9 cellular contexts compared by ENCODE assay signal in the genomic region with DNA sequence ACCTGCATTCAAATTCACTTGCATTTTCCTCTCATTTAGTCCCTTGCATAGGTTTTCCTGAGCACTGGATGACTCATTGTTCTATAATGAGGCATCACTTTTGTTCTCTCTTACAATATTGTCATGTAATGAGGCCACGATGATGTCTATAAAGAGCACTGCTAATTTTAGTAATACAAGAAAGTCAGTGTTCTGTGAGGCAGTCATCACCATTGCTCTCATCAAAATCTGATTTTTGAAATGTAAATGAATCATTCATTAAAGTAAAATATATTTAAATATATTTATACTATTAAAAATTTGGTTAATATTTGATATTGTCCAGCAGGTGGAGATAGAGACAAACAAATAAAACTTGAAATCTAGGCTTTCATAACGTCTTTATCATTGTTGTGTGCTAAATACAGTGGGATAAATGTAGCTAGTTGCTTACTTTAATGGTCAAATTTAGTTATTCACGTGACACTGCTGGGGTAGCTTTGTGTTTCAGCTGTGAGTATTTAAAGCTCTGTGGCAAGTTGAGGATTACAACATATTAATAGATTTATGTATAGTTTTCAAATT. TPM values are rescaled to one million over a fixed set of nuclear protein-coding genes. Genes with fewer than 3 reads are reported as not detected.
A peak's percentile ranks its signal among the peaks of the same experiment; 100 is the strongest.
DNase-seq lines count a peak whose midpoint lies in the region; ATAC-seq, FAIRE-seq and TF ChIP-seq lines count a peak whose summit lies in the region.
"Had no signal": no experiment of that assay in that cellular context is flagged by ENCODE, and none has a peak within 500 bp of the region (broad histone marks: within the 10 kb centered on the region; RNA-seq: fewer than 3 reads in every experiment).

No MANE protein-coding gene starts in this region.

- no peak overlapping the region for H3K4me2 ChIP-seq in A549

- H3K9me3 ChIP-seq in A549: no peaks in the 10 kb centered on the region

- DNase-seq in A549 (ENCODE audit: low read depth in 1 of 2, low spot score in 1 of 2) (peak in 1 of 2 experiments; percentile 13), GM04504 (ENCODE audit: low read depth) (peak; percentile 12), MV-4-11 (lab: John Stamatoyannopoulos, UW) (peak; percentile 36), kidney tubule cell (ENCODE audit: low spot score) (peak; percentile 59), mesenteric fat pad (ENCODE audit: low spot score) (no peak), lower leg skin (ENCODE audit: low spot score in 2 of 2) (no peak)
- no peak for DNase-seq in activated CD4-positive, alpha-beta T cell treated with anti-CD3 and anti-CD28 coated beads, Interleukin-2, amount 50 U/mL, for 1 hour

- no peaks in the 10 kb centered on the region for H3K36me3 Mint-ChIP-seq in brain
- H3K36me3 Mint-ChIP-seq: activated naive CD8-positive, alpha-beta T cell had no signal

- WGBS in A549 (ENCODE audit: missing lambda C conversion rate): 13% methylated on average over 3 of the region's 3 CpGs
- 14 to 16% methylated on average over 3 of the region's 3 CpGs for WGBS in lower leg skin, 2 donors

- POLR2A ChIA-PET in A549 (lab: Yijun Ruan, JAX): interaction anchor here (1.8 kb wide), 1 partner anchor 15 kb away, joined by 9 read pairs; a partner anchor contains a TSS

- H3K4me1 ChIP-seq in A549: peaks cover 8% of the 10 kb centered on the region; the same call in 1 of the 3 replicates

- FAIRE-seq in A549 (lab: Jason Lieb, UNC): no peak

- peak overlapping the region in 3 of 5 experiments; percentile 3 to 73 (median 68) for H3K27ac Mint-ChIP-seq in brain
- H3K27ac Mint-ChIP-seq: activated naive CD8-positive, alpha-beta T cell had no signal

- H3K9me3 Mint-ChIP-seq in brain: no peaks in the 10 kb centered on the region

- TF ChIP-seq CTCF in A549 (IDR thresholded peaks at IDR 0.05) (peak; percentile 51; the same call in 2 of the 3 replicates), brain (conservative IDR thresholded peaks at IDR 0.05) (peak; percentile 79 to 84), lower leg skin (IDR thresholded peaks at IDR 0.05) (no peak)

- H3K27ac ChIP-seq in A549: no peak overlapping the region

- no peaks in the 10 kb centered on the region for H3K27me3 Mint-ChIP-seq in brain
- H3K27me3 Mint-ChIP-seq: activated naive CD8-positive, alpha-beta T cell had no signal

- no peak for TF ChIP-seq POLR2A in A549 (IDR thresholded peaks at IDR 0.05; ENCODE audit: low read length)
- TF ChIP-seq POLR2A in lower leg skin (IDR thresholded peaks at IDR 0.05): no peak

- peak; percentile 22 to 53; a peak in 3 of 5 replicates for TF ChIP-seq RAD21 in A549 (conservative IDR thresholded peaks at IDR 0.05 in 1 of 2, IDR thresholded peaks at IDR 0.05 in 1 of 2)

- CTCF ChIA-PET in A549 (lab: Yijun Ruan, JAX): interaction anchor here (0.6 to 3.7 kb wide), 13 partner anchors 9 to 124 kb away, joined by 3 to 18 read pairs (median 4); a partner anchor contains a TSS

- ATAC-seq in A549: no peak

- intact Hi-C loops in lower leg skin (cut with DNase I; ENCODE audit: low total_unique reads): no loop called here

- no peak overlapping the region for H3K4me3 Mint-ChIP-seq in brain
- H3K4me3 Mint-ChIP-seq: activated naive CD8-positive, alpha-beta T cell had no signal

- no peak overlapping the region for H3K4me3 ChIP-seq in A549
- H3K4me3 ChIP-seq in lower leg skin (ENCODE audit: low read depth, poor library complexity, severe bottlenecking): no peak overlapping the region

- no peak for TF ChIP-seq EP300 in A549 (IDR thresholded peaks at IDR 0.05)

- peaks cover 25% of the 10 kb centered on the region for H3K4me1 Mint-ChIP-seq in brain

TF ChIP-seq in A549, 52 proteins besides CTCF, POLR2A, EP300 and RAD21:
- TF ChIP-seq FOSL2 (IDR thresholded peaks at IDR 0.05) (no peak), FOSL2 (CRISPR knock-in tag; IDR thresholded peaks at IDR 0.05) (peak; percentile 60), SMC3 (IDR thresholded peaks at IDR 0.05) (peak; percentile 51; the same call in 2 of the 3 replicates), HDAC2 (IDR thresholded peaks at IDR 0.05) (no peak), KDM5A (IDR thresholded peaks at IDR 0.05) (no peak)
- TF ChIP-seq, protein P1, sequence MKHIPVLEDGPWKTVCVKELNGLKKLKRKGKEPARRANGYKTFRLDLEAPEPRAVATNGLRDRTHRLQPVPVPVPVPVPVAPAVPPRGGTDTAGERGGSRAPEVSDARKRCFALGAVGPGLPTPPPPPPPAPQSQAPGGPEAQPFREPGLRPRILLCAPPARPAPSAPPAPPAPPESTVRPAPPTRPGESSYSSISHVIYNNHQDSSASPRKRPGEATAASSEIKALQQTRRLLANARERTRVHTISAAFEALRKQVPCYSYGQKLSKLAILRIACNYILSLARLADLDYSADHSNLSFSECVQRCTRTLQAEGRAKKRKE (CRISPR knock-in tag; IDR thresholded peaks at IDR 0.05; ENCODE audit: low read depth): no peak
TF ChIP-seq in A549: peak in this region for 2.

RNA-seq across cellular contexts. Expression of a gene that starts 15.4 kb away (rescaled TPM):
- polyA plus RNA-seq in A549 (2011; rRNA removed) (67.3 and 128 TPM in 2 replicates), A549 (2017; fragmentation: RNase III; extraction: RNeasy Plus Mini Kit Qiagen cat#74134 plus additional on column Dnase treatment) (101 to 108 TPM (median 103 TPM) in 3 replicates), brain (ENCODE audit: insufficient read depth, low read depth, low replicate concordance) (211 TPM)
- polyA plus RNA-seq in A549 (2012; cell fraction: cytosol; rRNA removed): 45.2 and 68.6 TPM in 2 replicates
- 20.9 and 28.8 TPM in 2 replicates for polyA plus RNA-seq in A549 (2012; cell fraction: nucleus; rRNA removed)
- 11.1 and 13.7 TPM in 2 replicates for polyA minus RNA-seq in A549 (2011; rRNA and poly(A)+ RNA removed)
- total RNA-seq in mesenteric fat pad (41.4 TPM), lower leg skin (10 to 100 TPM; 26.2 to 52.3 (median 42.3) TPM)

RNA-seq across cellular contexts. Expression of a gene that starts 52.0 kb away (rescaled TPM):
- polyA plus RNA-seq in A549 (2011; rRNA removed) (12.0 and 19.6 TPM in 2 replicates), A549 (2017; fragmentation: RNase III; extraction: RNeasy Plus Mini Kit Qiagen cat#74134 plus additional on column Dnase treatment) (16.5 to 18.4 TPM (median 17.2 TPM) in 3 replicates), brain (ENCODE audit: insufficient read depth, low read depth, low replicate concordance) (20.8 TPM)
- 14.2 and 14.9 TPM in 2 replicates for polyA plus RNA-seq in A549 (2012; cell fraction: cytosol; rRNA removed)
- polyA plus RNA-seq in A549 (2012; cell fraction: nucleus; rRNA removed): 10.7 and 12.5 TPM in 2 replicates
- 0.70 and 2.0 TPM in 2 replicates for polyA minus RNA-seq in A549 (2011; rRNA and poly(A)+ RNA removed)
- total RNA-seq in mesenteric fat pad (28.5 TPM), lower leg skin (10 to 100 TPM; 14.4 to 25.1 (median 18.3) TPM)

Comparison
In these comparisons a context has a peak if more than half of its experiments do, and no peak if none do; other contexts are left out.
1. DNase-seq: peak in GM04504 (single experiment), MV-4-11 (single experiment) and kidney tubule cell (single experiment); none in mesenteric fat pad (single experiment), lower leg skin (0 of 2) and activated CD4-positive, alpha-beta T cell treated with anti-CD3 and anti-CD28 coated beads, Interleukin-2, amount 50 U/mL, for 1 hour (single experiment).
2. CTCF ChIP-seq: peak in A549 (single experiment) and brain (2 of 2); none in lower leg skin (0 of 3).